16 cellular contexts compared by ENCODE assay signal in the genomic region with DNA sequence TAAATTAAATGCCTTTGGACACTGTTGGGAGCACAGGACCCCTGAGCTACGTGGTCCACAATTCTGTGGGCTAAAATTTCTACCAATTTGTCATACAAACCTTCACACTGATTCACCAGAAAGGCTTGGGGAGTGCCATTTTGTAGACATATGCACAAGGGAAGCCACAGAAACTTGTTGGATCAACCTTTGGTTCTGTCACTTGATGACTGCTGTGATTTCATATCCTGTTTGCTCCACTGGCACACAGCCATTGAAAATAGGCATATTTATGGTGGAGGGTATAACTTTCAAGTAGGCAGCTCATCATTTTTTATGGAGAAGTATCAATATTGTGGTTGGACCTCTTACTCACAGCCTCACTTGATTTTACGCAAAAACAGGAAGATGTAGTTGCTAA.
"Had no signal": no experiment of that assay in that cellular context is flagged by ENCODE, and none has a peak within 500 bp of the region (broad histone marks: within the 10 kb centered on the region; RNA-seq: fewer than 3 reads in every experiment).

No MANE protein-coding gene starts in this region.

- H3K4me3 Mint-ChIP-seq: activated naive CD8-positive, alpha-beta T cell treated with anti-CD3 and anti-CD28 coated beads, Interleukin-2, amount 10 ng/mL, durations not matched to agents 7 days and 5 days; central memory CD8-positive, alpha-beta T cell; effector memory CD8-positive, alpha-beta T cell; immature natural killer cell; naive B cell; T-helper 1 cell treated with Interleukin-12 subunit alpha and Interleukin-12 subunit beta and Interleukin-4 antibody, amounts not matched to agents 30 μg/mL and 1 μg/mL, for 36 hours; WTC11 had no signal

- H3K4me1 ChIP-seq: pancreas had no signal

- H3K27ac Mint-ChIP-seq: activated naive CD8-positive, alpha-beta T cell treated with anti-CD3 and anti-CD28 coated beads, Interleukin-2, amount 10 ng/mL, durations not matched to agents 7 days and 5 days; effector memory CD8-positive, alpha-beta T cell; naive B cell; T-helper 1 cell treated with Interleukin-12 subunit alpha and Interleukin-12 subunit beta and Interleukin-4 antibody, amounts not matched to agents 30 μg/mL and 1 μg/mL, for 36 hours; WTC11 had no signal

- H3K9me3 ChIP-seq: ascending aorta, lower lobe of right lung, pancreas had no signal

- ATAC-seq: effector memory CD8-positive, alpha-beta T cell; left cardiac atrium; lower lobe of right lung; pancreas; WTC11 had no signal

- H3K4me1 Mint-ChIP-seq: naive B cell, WTC11 had no signal

- H3K4me3 ChIP-seq: ascending aorta, lower lobe of right lung, pancreas had no signal

- DNase-seq: activated CD4-positive, alpha-beta T cell treated with anti-CD3 and anti-CD28 coated beads, Interleukin-2, amount 50 U/mL, for 48 hours; activated effector memory CD4-positive, alpha-beta T cell treated with Interleukin-2 at 50 U/mL for 16 hours; activated naive CD8-positive, alpha-beta T cell treated with anti-CD3 and anti-CD28 coated beads, Interleukin-2, amount 10 ng/mL, durations not matched to agents 7 days and 5 days; cortex of kidney; effector memory CD8-positive, alpha-beta T cell; glutamatergic neuron; immature natural killer cell; left cardiac atrium; lower lobe of right lung; naive B cell; pancreas; stimulated activated CD4-positive, alpha-beta T cell treated with anti-CD3 and anti-CD28 coated beads, Interleukin-4, amount 100 ng/mL, for 1 hour had no signal

- H3K27ac ChIP-seq: ascending aorta, lower lobe of right lung, pancreas had no signal

- H3K9me3 Mint-ChIP-seq: activated naive CD8-positive, alpha-beta T cell treated with anti-CD3 and anti-CD28 coated beads, Interleukin-2, amount 10 ng/mL, durations not matched to agents 7 days and 5 days; central memory CD8-positive, alpha-beta T cell; effector memory CD8-positive, alpha-beta T cell; immature natural killer cell; T-helper 1 cell treated with Interleukin-12 subunit alpha and Interleukin-12 subunit beta and Interleukin-4 antibody, amounts not matched to agents 30 μg/mL and 1 μg/mL, for 36 hours; WTC11 had no signal

- H3K27me3 Mint-ChIP-seq: activated naive CD8-positive, alpha-beta T cell treated with anti-CD3 and anti-CD28 coated beads, Interleukin-2, amount 10 ng/mL, durations not matched to agents 7 days and 5 days; central memory CD8-positive, alpha-beta T cell; effector memory CD8-positive, alpha-beta T cell; naive B cell had no signal

- H3K27me3 ChIP-seq: ascending aorta, pancreas had no signal
